Comparison of ENCODE assay signal across 1 cellular context in genomic region chr20:5145365-5146301, GRCh38.
TF ChIP-seq lines count a peak whose summit lies in the region.

No MANE protein-coding gene starts in this region.

TF ChIP-seq in HepG2, 621 proteins besides CTCF, POLR2A, EP300 and RAD21 (continued from another document and continues in another):
- TF ChIP-seq KIAA2018 (CRISPR knock-in tag; IDR thresholded peaks at IDR 0.05; ENCODE audit: borderline replicate concordance), result no peak
- no peak for TF ChIP-seq ATF7-NPFF (CRISPR knock-in tag; IDR thresholded peaks at IDR 0.05; ENCODE audit: low read depth)
- no peak for TF ChIP-seq ZNF350 (CRISPR knock-in tag; IDR thresholded peaks at IDR 0.05; ENCODE audit: borderline replicate concordance, low read depth)
- no peak for TF ChIP-seq ATF5 (CRISPR knock-in tag; IDR thresholded peaks at IDR 0.05; ENCODE audit: low read depth)
- no peak for TF ChIP-seq ZNF296 (CRISPR knock-in tag; conservative IDR thresholded peaks at IDR 0.05)
- no peak for TF ChIP-seq ZNF891 (CRISPR knock-in tag; IDR thresholded peaks at IDR 0.05)
- no peak for TF ChIP-seq PHB2 (IDR thresholded peaks at IDR 0.05; ENCODE audit: partially characterized antibody)
- no peak for TF ChIP-seq PAWR (CRISPR knock-in tag; IDR thresholded peaks at IDR 0.05; ENCODE audit: borderline replicate concordance)
- no peak for TF ChIP-seq ARNT (IDR thresholded peaks at IDR 0.05)
- TF ChIP-seq ZNF460 (CRISPR knock-in tag; IDR thresholded peaks at IDR 0.05; ENCODE audit: borderline replicate concordance), result no peak
- TF ChIP-seq ZNF382 (CRISPR knock-in tag; IDR thresholded peaks at IDR 0.05; ENCODE audit: borderline replicate concordance), result no peak
- no peak for TF ChIP-seq ATAD3A (CRISPR knock-in tag; IDR thresholded peaks at IDR 0.05)
- TF ChIP-seq ASH2L (IDR thresholded peaks at IDR 0.05; ENCODE audit: insufficient read length, low read depth, low read length), result peak; percentile 31
- no peak for TF ChIP-seq MLLT10 (CRISPR knock-in tag; IDR thresholded peaks at IDR 0.05)
- TF ChIP-seq GPN1 (CRISPR knock-in tag; IDR thresholded peaks at IDR 0.05; ENCODE audit: borderline replicate concordance), result no peak
- TF ChIP-seq ZNF30 (CRISPR knock-in tag; IDR thresholded peaks at IDR 0.05), result no peak
- TF ChIP-seq FOXA3 (CRISPR knock-in tag; IDR thresholded peaks at IDR 0.05), result no peak; the same call in 1 of the 2 replicates
- TF ChIP-seq KDM1A (CRISPR knock-in tag; IDR thresholded peaks at IDR 0.05), result peak; percentile 7; the same call in 1 of the 2 replicates
- no peak for TF ChIP-seq GRHL1 (CRISPR knock-in tag; conservative IDR thresholded peaks at IDR 0.05)
- TF ChIP-seq NFIB (CRISPR knock-in tag; IDR thresholded peaks at IDR 0.05; ENCODE audit: borderline replicate concordance), result no peak
- peak; percentile 16; the same call in 1 of the 2 replicates for TF ChIP-seq SALL1 (CRISPR knock-in tag; IDR thresholded peaks at IDR 0.05)
- TF ChIP-seq BRCA1 (CRISPR knock-in tag; IDR thresholded peaks at IDR 0.05), result no peak
- no peak for TF ChIP-seq MXD4 (CRISPR knock-in tag; IDR thresholded peaks at IDR 0.05)
- no peak for TF ChIP-seq ZKSCAN1 (IDR thresholded peaks at IDR 0.05; ENCODE audit: low read length)
- peak in 1 of 2 experiments; percentile 31; a peak in 2 of 4 replicates for TF ChIP-seq ATF4 (CRISPR knock-in tag; IDR thresholded peaks at IDR 0.05)
- no peak for TF ChIP-seq MAZ (IDR thresholded peaks at IDR 0.05; ENCODE audit: borderline replicate concordance, low read depth, low read length)
- no peak for TF ChIP-seq MAZ (CRISPR knock-in tag; IDR thresholded peaks at IDR 0.05; ENCODE audit: low read depth)
- TF ChIP-seq RARA (CRISPR knock-in tag; IDR thresholded peaks at IDR 0.05), result peak; percentile 57
- TF ChIP-seq CBX2 (IDR thresholded peaks at IDR 0.05; ENCODE audit: low read depth, low read length), result no peak
- TF ChIP-seq CBX2 (CRISPR knock-in tag; IDR thresholded peaks at IDR 0.05; ENCODE audit: low read depth), result no peak
- TF ChIP-seq TOE1 (CRISPR knock-in tag; IDR thresholded peaks at IDR 0.05), result no peak
- no peak for TF ChIP-seq ZNF251 (CRISPR knock-in tag; IDR thresholded peaks at IDR 0.05)
- TF ChIP-seq SOX13 (IDR thresholded peaks at IDR 0.05), result no peak
- TF ChIP-seq SOX13 (CRISPR knock-in tag; conservative IDR thresholded peaks at IDR 0.05 in 1 of 2, IDR thresholded peaks at IDR 0.05 in 1 of 2), result peak in 1 of 2 experiments; percentile 4; a peak in 1 of 4 replicates
- no peak for TF ChIP-seq SP1 (IDR thresholded peaks at IDR 0.05)
- TF ChIP-seq SP1 (CRISPR knock-in tag; IDR thresholded peaks at IDR 0.05), result no peak
- peak; percentile 32; the same call in 1 of the 2 replicates for TF ChIP-seq SAP130 (CRISPR knock-in tag; IDR thresholded peaks at IDR 0.05; ENCODE audit: low read depth)
- TF ChIP-seq ZBTB49 (CRISPR knock-in tag; IDR thresholded peaks at IDR 0.05; ENCODE audit: borderline replicate concordance), result no peak
- TF ChIP-seq SALL2 (CRISPR knock-in tag; IDR thresholded peaks at IDR 0.05), result no peak
- no peak for TF ChIP-seq FUBP1 (CRISPR knock-in tag; IDR thresholded peaks at IDR 0.05; ENCODE audit: borderline replicate concordance)
- TF ChIP-seq TFAP4 (IDR thresholded peaks at IDR 0.05; ENCODE audit: borderline replicate concordance, low read depth), result no peak
- no peak for TF ChIP-seq PCBP2 (optimal IDR thresholded peaks at IDR 0.05; ENCODE audit: low read depth, low read length, poor library complexity, severe bottlenecking)
- no peak for TF ChIP-seq SRSF4 (IDR thresholded peaks at IDR 0.05; ENCODE audit: low read depth, low read length, poor library complexity, severe bottlenecking)
- no peak for TF ChIP-seq ZNF556 (CRISPR knock-in tag; IDR thresholded peaks at IDR 0.05; ENCODE audit: borderline replicate concordance)
- no peak for TF ChIP-seq NBN (conservative IDR thresholded peaks at IDR 0.05)
- no peak for TF ChIP-seq ZNF615 (CRISPR knock-in tag; IDR thresholded peaks at IDR 0.05; ENCODE audit: borderline replicate concordance)
- TF ChIP-seq CC2D1A (CRISPR knock-in tag; IDR thresholded peaks at IDR 0.05), result no peak
- TF ChIP-seq ZMYM3 (CRISPR knock-in tag; IDR thresholded peaks at IDR 0.05), result peak; percentile 9; the same call in 1 of the 2 replicates
- TF ChIP-seq ZNF652 (CRISPR knock-in tag; IDR thresholded peaks at IDR 0.05; ENCODE audit: borderline replicate concordance, low read depth), result no peak
- no peak for TF ChIP-seq ATF7 (IDR thresholded peaks at IDR 0.05)
- no peak for TF ChIP-seq ATF7 (CRISPR knock-in tag; IDR thresholded peaks at IDR 0.05)
- TF ChIP-seq ZNF710 (CRISPR knock-in tag; IDR thresholded peaks at IDR 0.05; ENCODE audit: borderline replicate concordance), result 0 out of 2 replicates have a peak, but pooled peaks have one; percentile 16
